In the genomic region with DNA sequence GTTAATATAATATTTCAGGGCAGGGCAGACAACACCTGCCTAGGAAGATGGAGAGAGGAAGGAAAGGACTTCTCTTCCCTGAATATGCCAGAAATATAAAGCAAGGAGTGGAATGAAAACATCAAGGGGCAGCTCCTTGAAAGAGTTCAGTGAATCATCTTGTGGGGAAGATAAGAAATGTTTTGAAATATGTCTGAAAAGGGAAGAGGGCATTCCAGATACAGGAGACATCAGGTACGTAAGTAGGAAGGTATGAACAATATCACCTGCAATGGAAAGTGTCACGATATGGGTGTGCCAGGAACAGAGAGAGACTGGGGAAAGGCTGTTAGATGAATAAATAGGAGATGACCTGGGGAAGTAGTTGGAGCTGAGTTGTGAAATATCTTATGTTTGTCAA, we compare ENCODE assay signal across 23 cellular contexts.
DNase-seq lines count a peak whose midpoint lies in the region; FAIRE-seq and TF ChIP-seq lines count a peak whose summit lies in the region.
"Had no signal": no experiment of that assay in that cellular context is flagged by ENCODE, and none has a peak within 500 bp of the region (broad histone marks: within the 10 kb centered on the region; RNA-seq: fewer than 3 reads in every experiment).

No MANE protein-coding gene starts in this region.

- H3K79me1 ChIP-seq in trophoblast cell (ENCODE audit: low read length), result peaks cover 34% of the 10 kb centered on the region

- peak overlapping the region; percentile 91 for H2BK120ac ChIP-seq in trophoblast cell (ENCODE audit: insufficient read depth, low read length, poor library complexity)

- H3K27ac ChIP-seq in trophoblast cell (ENCODE audit: low read depth, low read length) (peak overlapping the region; percentile 60), brain microvascular endothelial cell (no peak overlapping the region)
- H3K27ac ChIP-seq: HL-60 had no signal

- peaks cover 2% of the 10 kb centered on the region for H3K79me2 ChIP-seq in trophoblast cell (ENCODE audit: control insufficient read depth, insufficient read depth, low read length, poor library complexity)

- H3K4me1 ChIP-seq in trophoblast cell (ENCODE audit: control insufficient read depth in 1 of 2, insufficient read depth in 2 of 2, low read length in 2 of 2), result peaks cover 6 to 17% of the 10 kb centered on the region in 2 experiments
- H3K4me1 ChIP-seq: HAP-1 had no signal

- no peaks in the 10 kb centered on the region for H3K9me3 ChIP-seq in trophoblast cell (ENCODE audit: insufficient read depth, low read depth, low read length)
- H3K9me3 ChIP-seq: BE2C, HAP-1 had no signal

- peak overlapping the region; percentile 22 for H3K4me2 ChIP-seq in trophoblast cell (ENCODE audit: low read length)
- H3K4me2 ChIP-seq: GM23338 had no signal

- H3K27me3 ChIP-seq in trophoblast cell (ENCODE audit: insufficient read depth, low read length), result no peaks in the 10 kb centered on the region
- no peaks in the 10 kb centered on the region for H3K27me3 ChIP-seq in brain microvascular endothelial cell (replicated peaks)
- H3K27me3 ChIP-seq: BE2C had no signal

- peak overlapping the region; percentile 67 for H2BK5ac ChIP-seq in trophoblast cell (ENCODE audit: low read depth, low read length, poor library complexity)

- peak overlapping the region; percentile 32 for H4K8ac ChIP-seq in trophoblast cell (ENCODE audit: low read depth, low read length)

- H3K4me3 ChIP-seq in trophoblast cell (ENCODE audit: low read depth, low read length) (no peak overlapping the region), brain microvascular endothelial cell (ENCODE audit: low read depth, low read length) (no peak overlapping the region)
- H3K4me3 ChIP-seq: GM23338, HAP-1 had no signal

- H2BK12ac ChIP-seq in trophoblast cell (ENCODE audit: low read length), result no peak overlapping the region

- in situ Hi-C loops in Caki2 (cut with HindIII; ENCODE audit: low pct_unique_long_range_greater_than_20kb, low sequenced_read_pairs) (loop anchor here (25.0 kb wide), 1 partner anchor 152 kb away; the partner anchor contains the start of gene UNC13C), brain microvascular endothelial cell (cut with HindIII; ENCODE audit: low pct_ligation_motif_present, low sequenced_read_pairs) (no loop called here)

- H3K4ac ChIP-seq in trophoblast cell (ENCODE audit: low read depth, low read length), result no peak overlapping the region

- no peaks in the 10 kb centered on the region for H3K36me3 ChIP-seq in trophoblast cell (ENCODE audit: control insufficient read depth in 1 of 2, insufficient read depth in 2 of 2, low read length in 2 of 2)
- no peaks in the 10 kb centered on the region for H3K36me3 ChIP-seq in brain microvascular endothelial cell (replicated peaks)
- H3K36me3 ChIP-seq: BE2C, HAP-1 had no signal

- no peak overlapping the region for H3K9ac ChIP-seq in trophoblast cell (ENCODE audit: low read length)

- H4K12ac ChIP-seq in trophoblast cell (ENCODE audit: low read depth, low read length), result no peak overlapping the region

- H4K91ac ChIP-seq in trophoblast cell (ENCODE audit: low read depth, low read length), result peak overlapping the region; percentile 88

- H2AK5ac ChIP-seq in trophoblast cell (ENCODE audit: low read length), result no peak overlapping the region

- no peak overlapping the region for H3K18ac ChIP-seq in trophoblast cell (ENCODE audit: low read length)

- DNase-seq in Caki2 (ENCODE audit: low read depth) (peak; percentile 75), RCC 7860 (ENCODE audit: low spot score) (peak; percentile 68), kidney glomerular epithelial cell (lab: John Stamatoyannopoulos, UW) (peak; percentile 91), trophoblast cell (peak; percentile 63 to 84), brain microvascular endothelial cell (no peak), GM03348 (ENCODE audit: low spot score) (no peak)
- no peak for DNase-seq in activated effector memory CD4-positive, alpha-beta T cell treated with Interleukin-2 at 50 U/mL for 16 hours
- DNase-seq in stimulated activated CD4-positive, alpha-beta T cell treated with anti-CD3 and anti-CD28 coated beads, Interleukin-4, amount 100 ng/mL, for 24 hours, result no peak
- DNase-seq: BE2C; CD4-positive, CD25-positive, alpha-beta regulatory T cell; KG1; MV-4-11; NCI-H1105 treated with DMSO at 0.1 percent for 48 hours; NCI-H1694; NCI-H446 treated with DMSO at 0.1 percent for 48 hours; NCI-H526 treated with DMSO at 0.1 percent for 48 hours; PC-3; RPMI8226; SIG-M5 had no signal

- no CpG with 5 or more reads among the region's 2 CpGs for WGBS in trophoblast cell (ENCODE audit: extremely low coverage, insufficient coverage, insufficient read length)

- no peak for TF ChIP-seq CTCF in brain microvascular endothelial cell (IDR thresholded peaks at IDR 0.05; ENCODE audit: low read depth, low read length, missing control alignments)

- H3K14ac ChIP-seq in trophoblast cell (ENCODE audit: low read length), result peak overlapping the region; percentile 27

- no peak overlapping the region for H3K23ac ChIP-seq in trophoblast cell (ENCODE audit: low read length)

- H2AFZ ChIP-seq in trophoblast cell (ENCODE audit: insufficient read depth, low read length, poor library complexity), result no peak overlapping the region
- H2AFZ ChIP-seq: GM23338 had no signal

- FAIRE-seq in RCC 7860 (lab: Jason Lieb, UNC), result peak; percentile 53
- FAIRE-seq: GM12892 had no signal

Comparison
In these comparisons a context has a peak if more than half of its experiments do, and no peak if none do; other contexts are left out.
1. DNase-seq: peak in Caki2 (single experiment), RCC 7860 (single experiment), kidney glomerular epithelial cell (single experiment) and trophoblast cell (2 of 2); none in activated effector memory CD4-positive, alpha-beta T cell treated with Interleukin-2 at 50 U/mL for 16 hours (single experiment), brain microvascular endothelial cell (single experiment), stimulated activated CD4-positive, alpha-beta T cell treated with anti-CD3 and anti-CD28 coated beads, Interleukin-4, amount 100 ng/mL, for 24 hours (single experiment) and GM03348 (single experiment).